In genomic region chr2:15178946-15179345, GRCh38 we compare ENCODE assay signal across 16 cellular contexts.
"Had no signal": no experiment of that assay in that cellular context is flagged by ENCODE, and none has a peak within 500 bp of the region (broad histone marks: within the 10 kb centered on the region; RNA-seq: fewer than 3 reads in every experiment).

No MANE protein-coding gene starts in this region.

- ATAC-seq: psoas muscle, right cardiac atrium had no signal

- DNase-seq: activated CD4-positive, alpha-beta T cell treated with anti-CD3 and anti-CD28 coated beads, Interleukin-2, amount 10 ng/mL, durations not matched to agents 7 days and 5 days; activated CD8-positive, alpha-beta memory T cell treated with anti-CD3 and anti-CD28 coated beads for 24 hours; activated CD8-positive, alpha-beta memory T cell treated with anti-CD3 and anti-CD28 coated beads, Interleukin-2, amount 50 U/mL, for 48 hours; activated naive CD4-positive, alpha-beta T cell treated with anti-CD3 and anti-CD28 coated beads, Interleukin-2, amount 50 U/mL, for 16 hours; activated T-cell treated with anti-CD3 and anti-CD28 coated beads, Interleukin-2, amount 50 U/mL, for 48 hours; adrenal gland; effector CD8-positive, alpha-beta T cell; esophagus squamous epithelium; ovary; psoas muscle; SK-N-SH; stimulated activated CD4-positive, alpha-beta T cell treated with anti-CD3 and anti-CD28 coated beads, Interleukin-4, amount 100 ng/mL, for 24 hours; T1000 had no signal

- H3K4me3 Mint-ChIP-seq: activated CD4-positive, alpha-beta T cell treated with anti-CD3 and anti-CD28 coated beads, Interleukin-2, amount 10 ng/mL, durations not matched to agents 7 days and 5 days; dendritic cell treated with granulocyte-macrophage colony-stimulating factor and Interleukin-4, amounts not matched to agents 40 ng/mL and 50 ng/mL, for 4 days; memory B cell had no signal

- H3K27me3 Mint-ChIP-seq: activated CD4-positive, alpha-beta T cell treated with anti-CD3 and anti-CD28 coated beads, Interleukin-2, amount 10 ng/mL, durations not matched to agents 7 days and 5 days; dendritic cell treated with granulocyte-macrophage colony-stimulating factor and Interleukin-4, amounts not matched to agents 40 ng/mL and 50 ng/mL, for 4 days; memory B cell had no signal

- H3K27ac Mint-ChIP-seq: activated CD4-positive, alpha-beta T cell treated with anti-CD3 and anti-CD28 coated beads, Interleukin-2, amount 10 ng/mL, durations not matched to agents 7 days and 5 days; dendritic cell treated with granulocyte-macrophage colony-stimulating factor and Interleukin-4, amounts not matched to agents 40 ng/mL and 50 ng/mL, for 4 days; memory B cell had no signal

- H3K9me3 Mint-ChIP-seq: activated CD4-positive, alpha-beta T cell treated with anti-CD3 and anti-CD28 coated beads, Interleukin-2, amount 10 ng/mL, durations not matched to agents 7 days and 5 days; dendritic cell treated with granulocyte-macrophage colony-stimulating factor and Interleukin-4, amounts not matched to agents 40 ng/mL and 50 ng/mL, for 4 days; memory B cell had no signal
